1 cellular context compared by ENCODE assay signal in the genomic region with DNA sequence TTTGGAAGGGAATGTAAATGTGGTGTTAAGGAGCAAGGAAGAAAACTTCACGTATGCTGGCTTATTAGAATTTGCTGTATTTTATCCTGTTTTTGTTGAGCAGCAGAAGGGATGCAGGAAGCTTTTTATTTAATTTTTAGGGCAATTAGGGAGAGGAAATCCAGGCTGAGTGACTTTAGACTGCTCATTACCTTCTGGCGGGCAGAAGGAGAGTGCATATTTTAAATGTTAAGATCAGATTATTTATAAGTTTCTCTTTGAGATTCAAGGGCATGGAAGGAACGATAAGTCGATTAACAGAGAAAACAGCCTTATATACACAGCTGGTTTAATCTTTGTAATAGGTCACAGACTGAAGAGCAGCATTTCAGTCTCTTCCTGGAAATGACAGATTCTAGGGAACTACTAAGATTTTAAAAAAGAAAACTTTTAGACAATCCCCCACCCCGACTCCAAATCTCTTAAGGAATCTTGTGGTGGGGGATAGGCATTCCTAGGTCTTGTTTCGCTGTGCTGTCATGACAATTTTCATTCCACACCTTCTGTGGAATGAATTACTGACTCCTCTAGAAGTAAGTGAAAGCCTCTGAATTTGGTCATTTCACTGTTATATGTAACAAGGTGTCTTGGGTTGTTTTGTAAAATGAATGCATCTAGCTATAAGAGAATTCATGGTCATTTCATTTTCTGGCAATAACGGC.
TF ChIP-seq lines count a peak whose summit lies in the region.

No MANE protein-coding gene starts in this region.

TF ChIP-seq in endothelial cell of umbilical vein, 7 proteins besides CTCF, POLR2A, EP300 and RAD21 (continued from another document):
- TF ChIP-seq EZH2 (IDR thresholded peaks at IDR 0.05; ENCODE audit: borderline replicate concordance, low read depth, low read length, severe bottlenecking) = no peak
- TF ChIP-seq MYC (IDR thresholded peaks at IDR 0.05; ENCODE audit: low read depth, low read length) = no peak
- TF ChIP-seq JUN (IDR thresholded peaks at IDR 0.05; ENCODE audit: borderline replicate concordance, insufficient read depth, insufficient read length, low read depth) = no peak
